In the genomic region with DNA sequence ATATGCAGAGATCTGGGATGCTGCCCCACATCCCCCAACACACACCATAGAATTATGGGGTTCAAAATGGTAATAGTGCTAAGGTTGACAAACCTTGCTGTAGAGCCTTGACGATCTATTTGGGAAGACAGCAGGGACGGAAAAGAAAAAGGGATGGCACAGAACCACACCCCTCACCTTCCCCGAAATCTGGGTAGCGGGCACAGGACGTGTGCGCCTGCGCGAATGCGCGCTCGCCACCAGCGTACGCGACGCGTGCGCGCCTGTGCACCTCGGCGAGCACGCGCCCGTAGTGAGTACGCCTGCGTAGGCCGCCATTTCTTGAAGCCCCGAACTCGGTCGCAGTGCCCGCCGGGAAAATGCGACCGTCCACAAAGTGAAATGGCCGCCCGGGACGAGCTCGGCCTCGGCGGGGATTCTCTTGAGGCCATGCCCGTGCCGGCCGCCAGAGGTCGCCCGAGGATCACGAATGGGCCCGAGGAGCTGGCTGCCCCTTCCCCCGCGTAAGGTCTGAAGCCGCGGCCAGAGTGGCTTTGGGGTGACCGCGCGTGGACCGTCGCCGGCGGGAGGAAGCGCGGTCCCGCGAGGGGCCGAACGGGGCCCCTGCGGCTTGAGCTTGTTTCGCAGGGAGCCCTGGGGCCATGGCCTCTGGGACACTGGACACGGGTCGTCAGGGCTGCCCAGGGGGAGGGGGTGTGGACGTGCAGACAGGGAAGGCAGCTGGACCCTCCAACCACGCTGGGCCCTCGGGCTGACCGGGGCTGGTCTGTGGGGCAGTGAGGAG, we compare ENCODE assay signal across 8 cellular contexts. TPM values are rescaled to one million over a fixed set of nuclear protein-coding genes. Genes with fewer than 3 reads are reported as not detected.
DNase-seq lines count a peak whose midpoint lies in the region; TF ChIP-seq lines count a peak whose summit lies in the region.

No MANE protein-coding gene starts in this region.

- H3K9me3 Mint-ChIP-seq in neural crest cell, result no peaks in the 10 kb centered on the region

- H3K27me3 ChIP-seq in MG63 (no peaks in the 10 kb centered on the region), stomach smooth muscle (ENCODE audit: control insufficient read depth in 1 of 2, insufficient read depth in 2 of 2, low read length in 2 of 2) (peaks cover 0 to 14% of the 10 kb centered on the region in 2 donors)

- peak overlapping the region; percentile 21 for H3K27ac Mint-ChIP-seq in neural crest cell (ENCODE audit: unreplicated experiment)

- H3K4me1 ChIP-seq in stomach smooth muscle (ENCODE audit: control insufficient read depth, insufficient read depth, low read length), result peaks cover 6% of the 10 kb centered on the region

- H3K27me3 Mint-ChIP-seq in neural crest cell (ENCODE audit: low read depth), result no peaks in the 10 kb centered on the region

- H3K4me3 ChIP-seq in MG63, result peak overlapping the region; percentile 65
- H3K4me3 ChIP-seq in foreskin fibroblast (ENCODE audit: low read depth in 1 of 2, low read length in 2 of 2), result peak overlapping the region; percentile 72 to 81
- H3K4me3 ChIP-seq in stomach smooth muscle (ENCODE audit: low read length in 2 of 2), result peak overlapping the region; percentile 77 to 88

- TF ChIP-seq CTCF in foreskin fibroblast (IDR thresholded peaks at IDR 0.05; ENCODE audit: low read depth, low read length), result no peak
- TF ChIP-seq CTCF in neural crest cell (conservative IDR thresholded peaks at IDR 0.05), result peak; percentile 82

- H3K36me3 Mint-ChIP-seq in neural crest cell (ENCODE audit: low read depth), result no peaks in the 10 kb centered on the region

- DNase-seq in GM03348 (ENCODE audit: low spot score) (peak; percentile 96), HCEC 1CT (peak; percentile 88), MG63 (peak; percentile 88), SHP77 treated with DMSO at 0.1 percent for 48 hours (lab: John Stamatoyannopoulos, UW) (peak; percentile 46), foreskin fibroblast (peak; percentile 88 to 95), neural crest cell (ENCODE audit: low read depth, low spot score) (peak; percentile 86)
- DNase-seq in activated gamma-delta T cell treated with anti-CD3 and anti-CD28 coated beads, Interleukin-2, amount 50 U/mL, for 16 hours (ENCODE audit: low read depth), result peak; percentile 77

- peaks cover 4% of the 10 kb centered on the region for H3K4me1 Mint-ChIP-seq in neural crest cell

- H3K27ac ChIP-seq in stomach smooth muscle (ENCODE audit: low read length), result peak overlapping the region; percentile 64

- peak overlapping the region; percentile 74 to 77 for H3K9ac ChIP-seq in stomach smooth muscle (ENCODE audit: low read length in 2 of 2)

- peak overlapping the region; percentile 91 for H3K4me3 Mint-ChIP-seq in neural crest cell

- no peaks in the 10 kb centered on the region for H3K36me3 ChIP-seq in MG63
- H3K36me3 ChIP-seq in stomach smooth muscle (ENCODE audit: control insufficient read depth in 2 of 2, insufficient read depth in 2 of 2, low read length in 2 of 2), result no peaks in the 10 kb centered on the region

- no peaks in the 10 kb centered on the region for H3K9me3 ChIP-seq in MG63
- no peaks in the 10 kb centered on the region for H3K9me3 ChIP-seq in stomach smooth muscle (ENCODE audit: control insufficient read depth in 2 of 2, low read length in 2 of 2)

RNA-seq across cellular contexts. Expression of a gene that starts 43.7 kb away (rescaled TPM):
- total RNA-seq in MG63 (2014; rRNA removed; shearing (Covaris generic); ENCODE audit: low replicate concordance), result 0.63 and 2.4 TPM in 2 replicates
- 2.3 and 2.6 TPM in 2 replicates for total RNA-seq in neural crest cell

RNA-seq across cellular contexts. Expression of a gene that starts 52.4 kb away (rescaled TPM):
- total RNA-seq in MG63 (2014; rRNA removed; shearing (Covaris generic); ENCODE audit: low replicate concordance), result not detected in 2 replicates
- total RNA-seq in neural crest cell, result not detected in 2 replicates

Comparison
In these comparisons a context has a peak if more than half of its experiments do, and no peak if none do; other contexts are left out.
1. Peak in every context shown above with its lines: DNase-seq, H3K4me3 ChIP-seq and H3K27ac ChIP-seq.
2. DNase-seq: peak in every context shown above with its lines; median percentile 96 in GM03348; 92 in foreskin fibroblast; 88 in HCEC 1CT; 88 in MG63; 86 in neural crest cell; 77 in activated gamma-delta T cell treated with anti-CD3 and anti-CD28 coated beads, Interleukin-2, amount 50 U/mL, for 16 hours; 46 in SHP77 treated with DMSO at 0.1 percent for 48 hours.